In genomic region chr1:108624069-108624468, GRCh38 we compare ENCODE assay signal across 25 cellular contexts. TPM values are rescaled to one million over a fixed set of nuclear protein-coding genes. Genes with fewer than 3 reads are reported as not detected.
DNase-seq lines count a peak whose midpoint lies in the region; ATAC-seq and TF ChIP-seq lines count a peak whose summit lies in the region.
"Had no signal": no experiment of that assay in that cellular context is flagged by ENCODE, and none has a peak within 500 bp of the region (broad histone marks: within the 10 kb centered on the region; RNA-seq: fewer than 3 reads in every experiment).

No MANE protein-coding gene starts in this region.

- H4K20me1 ChIP-seq in mammary epithelial cell (ENCODE audit: insufficient read depth, low read length) (no peaks in the 10 kb centered on the region), GM23338 (replicated peaks; ENCODE audit: insufficient read depth) (no peaks in the 10 kb centered on the region)

- no peak overlapping the region for H3K4me3 Mint-ChIP-seq in GM23338
- H3K4me3 Mint-ChIP-seq: IgD-negative memory B cell had no signal

- no peaks in the 10 kb centered on the region for H3K9me3 Mint-ChIP-seq in GM23338
- H3K9me3 Mint-ChIP-seq: IgD-negative memory B cell had no signal

- DNase-seq in T47D (ENCODE audit: low read depth in 1 of 2, low spot score in 1 of 2) (peak; percentile 18 to 60), mammary epithelial cell (no peak), GM23338 (ENCODE audit: low spot score) (no peak), medulla oblongata (ENCODE audit: extremely low spot score) (peak; percentile 30), mucosa of gallbladder (ENCODE audit: low spot score) (no peak), NCI-H146 (lab: John Stamatoyannopoulos, UW) (no peak), nucleus accumbens (lab: John Stamatoyannopoulos, UW) (no peak)
- DNase-seq: 8988T; ACHN; Calu3; DMS79 treated with DMSO at 0.1 percent for 48 hours; GF-D8; MV-4-11; NCI-H1105; NCI-H1436 treated with DMSO at 0.1 percent for 48 hours; NCI-H1930; NCI-H2107; NCI-H524; NCI-H748 treated with DMSO at 0.1 percent for 48 hours; NK-92 treated with Interleukin-12 subunit alpha and Interleukin-12 subunit beta, amount 100 ng/mL, for 24 hours; RPMI8226; SHP77 treated with DMSO at 0.1 percent for 48 hours had no signal

- no peaks in the 10 kb centered on the region; the same call in 2 of the 3 replicates for H3K36me3 Mint-ChIP-seq in GM23338 (ENCODE audit: low read depth)

- H3K4me3 ChIP-seq in mammary epithelial cell (replicated peaks in 1 of 3; ENCODE audit: insufficient read depth in 1 of 3, low read depth in 2 of 3, low read length in 3 of 3) (no peak overlapping the region), GM23338 (no peak overlapping the region)

- H3K36me3 ChIP-seq in mammary epithelial cell (ENCODE audit: insufficient read depth, low read length) (no peaks in the 10 kb centered on the region), GM23338 (ENCODE audit: insufficient read depth) (no peaks in the 10 kb centered on the region)

- in situ Hi-C loops in T47D (cut with HindIII; ENCODE audit: low pct_unique_long_range_greater_than_20kb, low sequenced_read_pairs) (no loop called here), mammary epithelial cell (cut with MboI; ENCODE audit: low sequenced_read_pairs in 2 of 2) (no loop called here)

- H3K27me3 Mint-ChIP-seq in GM23338 (ENCODE audit: insufficient read depth, low read depth, poor library complexity): no peaks in the 10 kb centered on the region
- H3K27me3 Mint-ChIP-seq: IgD-negative memory B cell had no signal

- H3K4me2 ChIP-seq in mammary epithelial cell (ENCODE audit: insufficient read depth, low read depth, low read length): no peak overlapping the region
- no peak overlapping the region for H3K4me2 ChIP-seq in GM23338

- H3F3A ChIP-seq in GM23338 (replicated peaks; ENCODE audit: low read depth): no peaks in the 10 kb centered on the region

- H3K27ac ChIP-seq in mammary epithelial cell (ENCODE audit: insufficient read depth, low read depth, low read length): no peak overlapping the region
- no peak overlapping the region for H3K27ac ChIP-seq in GM23338 (ENCODE audit: low read depth)
- peak overlapping the region; percentile 4 for H3K27ac ChIP-seq in angular gyrus (ENCODE audit: low read depth, low read length)

- H3K27ac Mint-ChIP-seq in GM23338: no peak overlapping the region
- H3K27ac Mint-ChIP-seq: IgD-negative memory B cell had no signal

- H3K79me2 ChIP-seq in mammary epithelial cell (ENCODE audit: insufficient read depth, low read length) (no peaks in the 10 kb centered on the region), GM23338 (replicated peaks; ENCODE audit: insufficient read depth) (no peaks in the 10 kb centered on the region)

- WGBS in mammary epithelial cell (ENCODE audit: low coverage, missing lambda C conversion rate): 29% methylated on average over 1 of the region's 1 CpG

- H2AFZ ChIP-seq in mammary epithelial cell (ENCODE audit: low read depth, low read length) (no peak overlapping the region), GM23338 (no peak overlapping the region)

- peak; percentile 52 for ATAC-seq in GM23338
- ATAC-seq: HCT116 had no signal

- no peaks in the 10 kb centered on the region for H3K4me1 ChIP-seq in mammary epithelial cell (ENCODE audit: insufficient read depth, low read length)
- H3K4me1 ChIP-seq in GM23338 (ENCODE audit: insufficient read depth): no peaks in the 10 kb centered on the region

- no TSS peak for BruUV-seq in mammary epithelial cell (replicated peaks; lab: Mats Ljungman, UMichigan)

- H3K4me1 Mint-ChIP-seq in GM23338: no peaks in the 10 kb centered on the region; the same call in 2 of the 3 replicates
- H3K4me1 Mint-ChIP-seq: IgD-negative memory B cell had no signal

- no peaks in the 10 kb centered on the region for H3K27me3 ChIP-seq in mammary epithelial cell (ENCODE audit: insufficient read depth, low read length)
- H3K27me3 ChIP-seq in GM23338 (ENCODE audit: insufficient read depth): no peaks in the 10 kb centered on the region

- H3K9ac ChIP-seq in mammary epithelial cell (ENCODE audit: insufficient read depth, low read length): no peak overlapping the region

- dilution Hi-C loops in mammary epithelial cell (cut with HindIII; ENCODE audit: low sequenced_read_pairs): no loop called here

- H3K9me3 ChIP-seq in mammary epithelial cell (replicated peaks; ENCODE audit: insufficient read depth, low read length): no peaks in the 10 kb centered on the region

- no peaks in the 10 kb centered on the region for H3K9me2 ChIP-seq in GM23338 (ENCODE audit: insufficient read depth)

- CTCF ChIA-PET in mammary epithelial cell (lab: Charles Lee; ENCODE audit: low non-redundant PET): no interaction called here

- intact Hi-C loops in mammary epithelial cell (cut with micrococcal nuclease): no loop called here

- TF ChIP-seq CTCF in mammary epithelial cell (conservative IDR thresholded peaks at IDR 0.05 in 1 of 2, IDR thresholded peaks at IDR 0.05 in 1 of 2; ENCODE audit: extremely low read depth in 1 of 2, insufficient read depth in 1 of 2, low read depth in 1 of 2, low read length in 2 of 2) (no peak), GM23338 (conservative IDR thresholded peaks at IDR 0.05; ENCODE audit: low read depth in 2 of 2) (no peak)

TF ChIP-seq in GM23338, 12 proteins besides CTCF, POLR2A, EP300 and RAD21 (continues in another document):
- no peak for TF ChIP-seq STAT1 (IDR thresholded peaks at IDR 0.05; ENCODE audit: unreplicated experiment)
- no peak for TF ChIP-seq CREB1 (CRISPR knock-in tag; IDR thresholded peaks at IDR 0.05; ENCODE audit: low read depth)
- no peak for TF ChIP-seq EZH2phosphoT487 (IDR thresholded peaks at IDR 0.05; ENCODE audit: unreplicated experiment)
- no peak for TF ChIP-seq POLR2AphosphoS5 (IDR thresholded peaks at IDR 0.05; ENCODE audit: low read depth)
- no peak for TF ChIP-seq JUNB (IDR thresholded peaks at IDR 0.05; ENCODE audit: unreplicated experiment)
- no peak for TF ChIP-seq ZNF331 (CRISPR knock-in tag; IDR thresholded peaks at IDR 0.05; ENCODE audit: low read depth)
- no peak for TF ChIP-seq ZNF114 (CRISPR knock-in tag; IDR thresholded peaks at IDR 0.05)
- no peak for TF ChIP-seq REST (IDR thresholded peaks at IDR 0.05; ENCODE audit: unreplicated experiment)
- TF ChIP-seq ETS1 (IDR thresholded peaks at IDR 0.05): no peak
- TF ChIP-seq EZH2 (IDR thresholded peaks at IDR 0.05; ENCODE audit: low read depth, unreplicated experiment): no peak

RNA-seq across cellular contexts. Expression of gene HENMT1, which starts 36.8 kb away (rescaled TPM):
- total RNA-seq in mammary epithelial cell (1 to 10 TPM; 1.3 to 6.7 TPM), mucosa of gallbladder (7.0 TPM)
- polyA plus RNA-seq in mammary epithelial cell (1.1 TPM), GM23338 (2016; fragmentation: Nextera tagmentation; extraction: Ambion mirVana) (4.2 and 4.7 TPM in 2 replicates)
- polyA minus RNA-seq in mammary epithelial cell: not detected
- 7.0 and 9.7 TPM in 2 replicates for total RNA-seq in GM23338 (2014; rRNA removed; shearing (Covaris generic))

Comparison
In these comparisons a context has a peak if more than half of its experiments do, and no peak if none do; other contexts are left out.
1. DNase-seq: peak in T47D (2 of 2) and medulla oblongata (single experiment); none in mammary epithelial cell (single experiment), GM23338 (single experiment), mucosa of gallbladder (single experiment), NCI-H146 (single experiment) and nucleus accumbens (0 of 56).